ENCODE assay signal across 19 cellular contexts in the genomic region with DNA sequence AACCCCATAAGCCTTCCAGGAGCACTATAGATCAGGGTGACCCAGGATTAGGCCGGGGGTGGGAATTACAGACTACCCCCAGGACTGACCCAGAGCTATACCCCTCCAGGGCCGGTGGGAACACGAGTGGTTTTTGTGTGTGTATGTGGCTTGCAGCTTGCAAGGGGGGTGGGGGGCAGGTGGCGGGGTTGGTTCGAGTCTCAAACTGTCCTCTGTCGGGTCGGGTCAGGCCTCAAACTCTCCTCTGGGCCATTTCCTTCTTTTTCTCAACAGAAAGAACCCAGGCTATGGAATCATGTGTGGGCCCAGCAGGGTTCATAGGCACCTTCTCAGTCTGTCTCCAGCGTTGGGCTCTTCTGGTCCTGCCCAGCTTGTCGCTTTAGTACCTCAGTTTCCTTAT.
"Had no signal": no experiment of that assay in that cellular context is flagged by ENCODE, and none has a peak within 500 bp of the region (broad histone marks: within the 10 kb centered on the region; RNA-seq: fewer than 3 reads in every experiment).

No MANE protein-coding gene starts in this region.

- H3K27me3 Mint-ChIP-seq: activated B cell treated with CpG ODN at 0.5 μM for 24 hours, memory B cell had no signal

- H3K4me3 ChIP-seq: adrenal gland, dorsolateral prefrontal cortex, left ventricle myocardium inferior, mucosa of descending colon, prostate gland, right lobe of liver, smooth muscle cell had no signal

- H3K27ac Mint-ChIP-seq: activated B cell treated with CpG ODN at 0.5 μM for 24 hours, memory B cell, nephron had no signal

- H3K36me3 ChIP-seq: adrenal gland, left ventricle myocardium inferior, prostate gland, right lobe of liver, SJCRH30 had no signal

- H3K27ac ChIP-seq: adrenal gland, left ventricle myocardium inferior, prostate gland, right lobe of liver, SJCRH30 had no signal

- H3K4me3 Mint-ChIP-seq: activated B cell treated with CpG ODN at 0.5 μM for 24 hours, memory B cell, nephron had no signal

- H3K9me3 Mint-ChIP-seq: activated B cell treated with CpG ODN at 0.5 μM for 24 hours; activated T-cell treated with anti-CD3 and anti-CD28 coated beads, Interleukin-2, amount 50 U/mL, for 4 hours; memory B cell had no signal

- DNase-seq: activated B cell treated with CpG ODN at 0.5 μM for 24 hours; activated gamma-delta T cell; activated T-cell treated with anti-CD3 and anti-CD28 coated beads, Interleukin-2, amount 50 U/mL, for 4 hours; adrenal gland; dorsolateral prefrontal cortex; hippocampal formation; left ventricle myocardium inferior; right lobe of liver; SJCRH30; stimulated activated CD4-positive, alpha-beta T cell treated with anti-CD3 and anti-CD28 coated beads, Interleukin-4, amount 100 ng/mL, for 4 hours; stimulated activated CD8-positive, alpha-beta memory T cell treated with anti-CD3 and anti-CD28 coated beads, Interleukin-4, amount 100 ng/mL, for 48 hours; stimulated activated naive CD8-positive, alpha-beta T cell treated with anti-CD3 and anti-CD28 coated beads, Interleukin-15, Interleukin-2, amounts not matched to agents 100 U/mL and 50 U/mL, for 24 hours; T-helper 2 cell had no signal

- H3K9me3 ChIP-seq: adrenal gland, left ventricle myocardium inferior, mucosa of descending colon, prostate gland, right lobe of liver, SJCRH30 had no signal

- H3K27me3 ChIP-seq: adrenal gland, dorsolateral prefrontal cortex, right lobe of liver, SJCRH30 had no signal

- H3K4me1 ChIP-seq: prostate gland had no signal

- ATAC-seq: activated T-cell treated with anti-CD3 and anti-CD28 coated beads, Interleukin-2, amount 50 U/mL, for 4 hours; esophagus mucosa; mucosa of descending colon; right lobe of liver; stimulated activated naive CD8-positive, alpha-beta T cell treated with anti-CD3 and anti-CD28 coated beads, Interleukin-15, Interleukin-2, amounts not matched to agents 100 U/mL and 50 U/mL, for 24 hours had no signal
